19 cellular contexts compared by ENCODE assay signal in genomic region chr19:7360393-7360984, GRCh38. TPM values are rescaled to one million over a fixed set of nuclear protein-coding genes. Genes with fewer than 3 reads are reported as not detected.
DNase-seq lines count a peak whose midpoint lies in the region; ATAC-seq, FAIRE-seq and TF ChIP-seq lines count a peak whose summit lies in the region.
"Had no signal": no experiment of that assay in that cellular context is flagged by ENCODE, and none has a peak within 500 bp of the region (broad histone marks: within the 10 kb centered on the region; RNA-seq: fewer than 3 reads in every experiment).

No MANE protein-coding gene starts in this region.

- H3K27me3 ChIP-seq in liver (ENCODE audit: control insufficient read depth in 4 of 4, insufficient read depth in 4 of 4, low read length in 3 of 4) (no peaks in the 10 kb centered on the region), HepG2 (ENCODE audit: control insufficient read depth in 1 of 2, insufficient read depth in 2 of 2, low read length in 2 of 2) (no peaks in the 10 kb centered on the region), stomach smooth muscle (ENCODE audit: control insufficient read depth in 1 of 2, insufficient read depth in 2 of 2, low read length in 2 of 2) (no peaks in the 10 kb centered on the region)

- H3K27ac ChIP-seq in liver (ENCODE audit: low read depth in 1 of 2, low read length in 2 of 2) (no peak overlapping the region), HepG2 (ENCODE audit: extremely low read length, insufficient read depth, low read length) (no peak overlapping the region), stomach smooth muscle (ENCODE audit: low read length) (peak overlapping the region; percentile 66)

- ATAC-seq in HepG2 (no peak), HG02610 (IDR thresholded peaks at IDR 0.05; ENCODE audit: unreplicated experiment) (no peak), GM21390 (IDR thresholded peaks at IDR 0.05; ENCODE audit: unreplicated experiment) (no peak)
- ATAC-seq: heart left ventricle, right cardiac atrium had no signal

- no peak for DNase-seq in HepG2 (ENCODE audit: low spot score)
- DNase-seq in RPMI8226 = peak; percentile 67
- DNase-seq in fibroblast of villous mesenchyme (ENCODE audit: low read depth) = peak; percentile 42
- DNase-seq in GM19238 (ENCODE audit: insufficient read length, low spot score) = no peak
- DNase-seq: ACHN; activated CD4-positive, alpha-beta T cell treated with anti-CD3 and anti-CD28 coated beads for 4 hours; activated naive CD8-positive, alpha-beta T cell treated with anti-CD3 and anti-CD28 coated beads for 36 hours; CD4-positive, CD25-positive, alpha-beta regulatory T cell; heart left ventricle; HFFc6; NCI-H1048; NCI-H2081 treated with DMSO at 0.1 percent for 48 hours; NCI-H526; right cardiac atrium; T1000 had no signal

- H2AFZ ChIP-seq in HepG2 (ENCODE audit: low read length) = no peak overlapping the region

- 84% methylated on average over 8 of the region's 8 CpGs for WGBS in liver
- 19% methylated on average over 8 of the region's 8 CpGs for WGBS in HepG2 (ENCODE audit: low lambda C conversion rate)

- H3K4me1 ChIP-seq in liver (ENCODE audit: control insufficient read depth in 4 of 4, insufficient read depth in 4 of 4, low read length in 3 of 4) (no peaks in the 10 kb centered on the region), HepG2 (ENCODE audit: insufficient read depth, low read length) (no peaks in the 10 kb centered on the region), stomach smooth muscle (ENCODE audit: control insufficient read depth, insufficient read depth, low read length) (peaks cover 24% of the 10 kb centered on the region)
- H3K4me1 ChIP-seq: heart left ventricle had no signal

- H3K36me3 ChIP-seq in liver (ENCODE audit: control insufficient read depth in 4 of 4, insufficient read depth in 3 of 4, low read depth in 1 of 4, low read length in 3 of 4) (no peaks in the 10 kb centered on the region), HepG2 (replicated peaks in 1 of 2; ENCODE audit: control insufficient read depth in 1 of 2, insufficient read depth in 2 of 2, low read length in 2 of 2) (no peaks in the 10 kb centered on the region), stomach smooth muscle (ENCODE audit: control insufficient read depth in 2 of 2, insufficient read depth in 2 of 2, low read length in 2 of 2) (peaks cover 17 to 19% of the 10 kb centered on the region in 2 donors)
- H3K36me3 ChIP-seq: heart left ventricle had no signal

- H4K20me1 ChIP-seq in HepG2 (ENCODE audit: insufficient read depth, low read length) = no peaks in the 10 kb centered on the region

- intact Hi-C loops in HepG2 (cut with micrococcal nuclease; ENCODE audit: unreplicated experiment) = no loop called here

- TF ChIP-seq CTCF in liver (IDR thresholded peaks at IDR 0.05; ENCODE audit: low read depth, low read length, missing input control) = no peak
- no peak for TF ChIP-seq CTCF in HepG2 (CRISPR knock-in tag; IDR thresholded peaks at IDR 0.05)
- TF ChIP-seq CTCF in fibroblast of villous mesenchyme (IDR thresholded peaks at IDR 0.05; ENCODE audit: insufficient read depth, low read depth, low read length) = no peak

- H3K4me3 ChIP-seq in liver (ENCODE audit: low read depth in 1 of 3, low read length in 3 of 3) (no peak overlapping the region), HepG2 (replicated peaks in 1 of 3; ENCODE audit: insufficient read depth in 1 of 3, low read depth in 2 of 3, low read length in 3 of 3) (no peak overlapping the region), fibroblast of villous mesenchyme (ENCODE audit: low read depth, low read length) (no peak overlapping the region), stomach smooth muscle (ENCODE audit: low read length in 2 of 2) (no peak overlapping the region)
- H3K4me3 ChIP-seq: heart left ventricle had no signal

- CTCF ChIA-PET in HepG2 (lab: Yijun Ruan, JAX; ENCODE audit: low intra/inter-chr PET ratio, low total read pairs) = no interaction called here

- H3K9me3 ChIP-seq in liver (ENCODE audit: control insufficient read depth in 4 of 4, low read length in 3 of 4) (no peaks in the 10 kb centered on the region), HepG2 (ENCODE audit: low read length) (no peaks in the 10 kb centered on the region), stomach smooth muscle (ENCODE audit: control insufficient read depth in 2 of 2, low read length in 2 of 2) (no peaks in the 10 kb centered on the region)
- H3K9me3 ChIP-seq: heart left ventricle had no signal

- no TSS peak for BruUV-seq in HepG2 (replicated peaks; lab: Mats Ljungman, UMichigan)

- no peak overlapping the region for H3K4me2 ChIP-seq in HepG2 (ENCODE audit: low read depth, low read length)

- no peak for TF ChIP-seq RAD21 in liver (IDR thresholded peaks at IDR 0.05)
- TF ChIP-seq RAD21 in HepG2 (CRISPR knock-in tag; IDR thresholded peaks at IDR 0.05) = no peak

- H3K9ac ChIP-seq in liver (ENCODE audit: low read depth in 1 of 2, low read length in 2 of 2) (no peak overlapping the region), HepG2 (ENCODE audit: insufficient read depth, low read depth, low read length) (no peak overlapping the region), stomach smooth muscle (ENCODE audit: low read length in 2 of 2) (no peak overlapping the region)

- H3K79me2 ChIP-seq in HepG2 (ENCODE audit: insufficient read depth, low read length) = no peaks in the 10 kb centered on the region

- in situ Hi-C loops in HepG2 (cut with HindIII; ENCODE audit: extremely low pct_ligation_motif_present, low pct_unique_long_range_greater_than_20kb) = no loop called here

- FAIRE-seq in HepG2 (lab: Jason Lieb, UNC) = no peak

- TF ChIP-seq POLR2A in HepG2 (IDR thresholded peaks at IDR 0.05; ENCODE audit: insufficient read depth in 1 of 2, low read depth in 2 of 2, low read length in 2 of 2) = no peak

- TF ChIP-seq EP300 in HepG2 (IDR thresholded peaks at IDR 0.05; ENCODE audit: low read depth in 2 of 2, low read length in 2 of 2) (no peak), HepG2 (CRISPR knock-in tag; IDR thresholded peaks at IDR 0.05; ENCODE audit: borderline replicate concordance) (no peak)

- POLR2A ChIA-PET in HepG2 (lab: Yijun Ruan, JAX) = no interaction called here

TF ChIP-seq in liver, 16 proteins besides CTCF, POLR2A, EP300 and RAD21 (continues in another document):
- TF ChIP-seq HNF4A (conservative IDR thresholded peaks at IDR 0.05) (peak in 1 of 2 donors; percentile 13), TAF1 (conservative IDR thresholded peaks at IDR 0.05) (no peak)

TF ChIP-seq in HepG2, 621 proteins besides CTCF, POLR2A, EP300 and RAD21:
- TF ChIP-seq ZNF235 (CRISPR knock-in tag; IDR thresholded peaks at IDR 0.05; ENCODE audit: borderline replicate concordance) (no peak), PRMT3 (CRISPR knock-in tag; IDR thresholded peaks at IDR 0.05; ENCODE audit: borderline replicate concordance, low read depth) (no peak), ZBTB2 (CRISPR knock-in tag; IDR thresholded peaks at IDR 0.05; ENCODE audit: low read depth) (no peak), ATAD3A (CRISPR knock-in tag; IDR thresholded peaks at IDR 0.05) (no peak), ZNF776 (CRISPR knock-in tag; IDR thresholded peaks at IDR 0.05) (no peak), ZNF260 (CRISPR knock-in tag; IDR thresholded peaks at IDR 0.05; ENCODE audit: borderline replicate concordance, low read depth) (no peak), RBFOX2 (IDR thresholded peaks at IDR 0.05; ENCODE audit: low read depth, low read length) (no peak)
- TF ChIP-seq, protein P1, sequence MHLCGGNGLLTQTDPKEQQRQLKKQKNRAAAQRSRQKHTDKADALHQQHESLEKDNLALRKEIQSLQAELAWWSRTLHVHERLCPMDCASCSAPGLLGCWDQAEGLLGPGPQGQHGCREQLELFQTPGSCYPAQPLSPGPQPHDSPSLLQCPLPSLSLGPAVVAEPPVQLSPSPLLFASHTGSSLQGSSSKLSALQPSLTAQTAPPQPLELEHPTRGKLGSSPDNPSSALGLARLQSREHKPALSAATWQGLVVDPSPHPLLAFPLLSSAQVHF (CRISPR knock-in tag; IDR thresholded peaks at IDR 0.05) = no peak

RNA-seq across cellular contexts. Expression of gene ARHGEF18, which starts 11.8 kb away (rescaled TPM):
- total RNA-seq in liver = 10 to 100 TPM; 19.2 to 28.8 TPM
- 10 to 100 TPM in 1 of 2 donors, 1 to 10 TPM in 1; 3.3 to 10.6 TPM for polyA plus RNA-seq in liver
- 14.5 and 17.5 TPM in 2 replicates for total RNA-seq in HepG2 (2016; rRNA removed; fragmentation: Illumina TruSeq; extraction: Trizol)
- 1.7 and 1.8 TPM in 2 replicates for total RNA-seq in HepG2 (2016; cell fraction: cytosol; rRNA removed; fragmentation: Illumina TruSeq; extraction: Trizol; ENCODE audit: low read depth)
- 13.1 and 19.3 TPM in 2 replicates for total RNA-seq in HepG2 (2016; cell fraction: insoluble cytoplasmic fraction; rRNA removed; fragmentation: Illumina TruSeq; extraction: Trizol)
- total RNA-seq in HepG2 (2016; cell fraction: membrane; rRNA removed; fragmentation: Illumina TruSeq; extraction: Trizol) = 4.9 and 5.2 TPM in 2 replicates
- 11.5 and 13.9 TPM in 2 replicates for total RNA-seq in HepG2 (2016; cell fraction: nucleus; rRNA removed; fragmentation: Illumina TruSeq; extraction: Trizol)
- 4.2 and 7.2 TPM in 2 replicates for polyA plus RNA-seq in HepG2 (2011; rRNA removed)
- 5.5 and 6.5 TPM in 2 replicates for polyA plus RNA-seq in HepG2 (2011; cell fraction: cytosol; rRNA removed)
- 13.2 and 16.3 TPM in 2 replicates for polyA plus RNA-seq in HepG2 (2011; cell fraction: nucleus; rRNA removed)
- polyA plus RNA-seq in HepG2 (2012) = 10.7 and 11.4 TPM in 2 replicates
- polyA plus RNA-seq in HepG2 (2016; cell fraction: cytosol; fragmentation: Illumina TruSeq; extraction: Trizol; ENCODE audit: low read depth) = 0.86 and 0.89 TPM in 2 replicates
- polyA plus RNA-seq in HepG2 (2016; cell fraction: insoluble cytoplasmic fraction; fragmentation: Illumina TruSeq; extraction: Trizol; ENCODE audit: low read depth) = 8.2 and 11.6 TPM in 2 replicates
- polyA plus RNA-seq in HepG2 (2016; cell fraction: membrane; fragmentation: Illumina TruSeq; extraction: Trizol; ENCODE audit: low read depth) = 2.0 and 2.3 TPM in 2 replicates
- 13.8 and 16.4 TPM in 2 replicates for polyA plus RNA-seq in HepG2 (2016; cell fraction: nucleus; fragmentation: Illumina TruSeq; extraction: Trizol; ENCODE audit: insufficient read depth, low read depth)
- 7.5 and 13.6 TPM in 2 replicates for polyA minus RNA-seq in HepG2 (2011; rRNA and poly(A)+ RNA removed; ENCODE audit: low replicate concordance)
- polyA minus RNA-seq in HepG2 (2011; cell fraction: cytosol; rRNA and poly(A)+ RNA removed) = 6.7 and 11.8 TPM in 2 replicates
- 10.2 and 11.5 TPM in 2 replicates for polyA minus RNA-seq in HepG2 (2011; cell fraction: nucleus; rRNA and poly(A)+ RNA removed)
- total RNA-seq in fibroblast of villous mesenchyme = 30.9 and 35.0 TPM in 2 replicates

Comparison
In these comparisons a context has a peak if more than half of its experiments do, and no peak if none do; other contexts are left out.
1. DNase-seq: peak in RPMI8226 (single experiment) and fibroblast of villous mesenchyme (single experiment); none in HepG2 (single experiment) and GM19238 (single experiment).